Comparison of ENCODE assay signal across 8 cellular contexts in genomic region chr14:102927878-102928411, GRCh38. TPM values are rescaled to one million over a fixed set of nuclear protein-coding genes. Genes with fewer than 3 reads are reported as not detected.
DNase-seq lines count a peak whose midpoint lies in the region; ATAC-seq, FAIRE-seq and TF ChIP-seq lines count a peak whose summit lies in the region.

No MANE protein-coding gene starts in this region.

- peak overlapping the region; percentile 51 to 84 (median 68) for H3K4me3 Mint-ChIP-seq in CD4-positive, CD25-positive, alpha-beta regulatory T cell

- DNase-seq in CD4-positive, CD25-positive, alpha-beta regulatory T cell, result no peak
- no peak for DNase-seq in astrocyte of the spinal cord (ENCODE audit: low read depth, low spot score)
- no peak for DNase-seq in NCI-H2029 treated with DMSO at 0.1 percent for 48 hours (lab: John Stamatoyannopoulos, UW)
- DNase-seq in HTR-8/SVneo (ENCODE audit: insufficient read length, low spot score), result no peak
- no peak for DNase-seq in NCI-H2196 (lab: John Stamatoyannopoulos, UW; ENCODE audit: unreplicated experiment)

- H3K27me3 ChIP-seq in CD4-positive, CD25-positive, alpha-beta regulatory T cell (ENCODE audit: control insufficient read depth, insufficient read depth, low read length), result peaks cover 4% of the 10 kb centered on the region

- ATAC-seq in CD4-positive, CD25-positive, alpha-beta regulatory T cell (ENCODE audit: low read depth in 2 of 2), result peak; percentile 2 to 6
- ATAC-seq in HG03045 (IDR thresholded peaks at IDR 0.05; ENCODE audit: unreplicated experiment) (peak; percentile 6), HG03469 (IDR thresholded peaks at IDR 0.05; ENCODE audit: unreplicated experiment) (no peak)

- no peaks in the 10 kb centered on the region for H3K36me3 ChIP-seq in CD4-positive, CD25-positive, alpha-beta regulatory T cell (ENCODE audit: control insufficient read depth, insufficient read depth, low read length)
- H3K36me3 ChIP-seq in mesodermal cell (ENCODE audit: control insufficient read depth, insufficient read depth, low read length), result peaks cover 6% of the 10 kb centered on the region

- peaks cover 0 to 21% (median 5%) of the 10 kb centered on the region in 4 donors for H3K4me1 Mint-ChIP-seq in CD4-positive, CD25-positive, alpha-beta regulatory T cell

- WGBS in mesodermal cell (ENCODE audit: insufficient coverage in 2 of 2), 2 experiments, result 6 to 7% methylated on average over 20 to 30 of the region's 35 CpGs

- H3K27me3 Mint-ChIP-seq in CD4-positive, CD25-positive, alpha-beta regulatory T cell, result peaks cover 51% of the 10 kb centered on the region

- H3K9me3 Mint-ChIP-seq in CD4-positive, CD25-positive, alpha-beta regulatory T cell, result peaks cover 0 to 1% (median 0%) of the 10 kb centered on the region in 7 donors

- H3K4me1 ChIP-seq in CD4-positive, CD25-positive, alpha-beta regulatory T cell (ENCODE audit: control insufficient read depth, insufficient read depth, low read length, poor library complexity, severe bottlenecking), result peaks cover 46% of the 10 kb centered on the region
- peaks cover 9% of the 10 kb centered on the region for H3K4me1 ChIP-seq in mesodermal cell (ENCODE audit: control insufficient read depth, insufficient read depth, low read length, poor library complexity, severe bottlenecking)

- no peak overlapping the region for H3K4me3 ChIP-seq in CD4-positive, CD25-positive, alpha-beta regulatory T cell (ENCODE audit: low read depth, low read length)
- peak overlapping the region; percentile 24 for H3K4me3 ChIP-seq in astrocyte of the spinal cord (ENCODE audit: low read depth, low read length)
- peak overlapping the region; percentile 47 for H3K4me3 ChIP-seq in mesodermal cell (ENCODE audit: extremely low read depth, insufficient read depth, low read length, poor library complexity, severe bottlenecking)

- no peaks in the 10 kb centered on the region for H3K9me3 ChIP-seq in CD4-positive, CD25-positive, alpha-beta regulatory T cell (ENCODE audit: control insufficient read depth in 2 of 2, low read length in 2 of 2)
- no peaks in the 10 kb centered on the region for H3K9me3 ChIP-seq in mesodermal cell (ENCODE audit: control insufficient read depth, low read length)

- no peak overlapping the region for H3K27ac ChIP-seq in CD4-positive, CD25-positive, alpha-beta regulatory T cell (ENCODE audit: insufficient read depth, low read length, poor library complexity, severe bottlenecking)
- H3K27ac ChIP-seq in mesodermal cell (ENCODE audit: low read depth, low read length, severe bottlenecking), result no peak overlapping the region

- no peak for TF ChIP-seq CTCF in astrocyte of the spinal cord (IDR thresholded peaks at IDR 0.05; ENCODE audit: low read depth, low read length)

- H3K36me3 Mint-ChIP-seq in CD4-positive, CD25-positive, alpha-beta regulatory T cell, result no peaks in the 10 kb centered on the region

- no peak for FAIRE-seq in HTR-8/SVneo (lab: Jason Lieb, UNC)

- in situ Hi-C loops in astrocyte of the spinal cord (cut with HindIII; ENCODE audit: low sequenced_read_pairs), result no loop called here

- no peak overlapping the region for H3K27ac Mint-ChIP-seq in CD4-positive, CD25-positive, alpha-beta regulatory T cell

RNA-seq across cellular contexts. Expression of gene AMN, which starts 5.5 kb away (rescaled TPM):
- total RNA-seq in CD4-positive, CD25-positive, alpha-beta regulatory T cell, result 0.86 TPM
- 1 to 10 TPM in 1 of 4 donors, under 1 TPM in 2, not detected in 1; 0.24 to 2.2 (median 0.46) TPM for polyA plus RNA-seq in CD4-positive, CD25-positive, alpha-beta regulatory T cell
- polyA plus RNA-seq in mesodermal cell (2013, experiment 1 of 2), result 0.70 TPM
- polyA plus RNA-seq in mesodermal cell (2013, experiment 2 of 2), result 0.46 TPM
